In genomic region chr13:37960427-37960826, GRCh38 we compare ENCODE assay signal across 16 cellular contexts.
DNase-seq lines count a peak whose midpoint lies in the region; ATAC-seq and TF ChIP-seq lines count a peak whose summit lies in the region.
"Had no signal": no experiment of that assay in that cellular context is flagged by ENCODE, and none has a peak within 500 bp of the region (broad histone marks: within the 10 kb centered on the region; RNA-seq: fewer than 3 reads in every experiment).

No MANE protein-coding gene starts in this region.

- no peaks in the 10 kb centered on the region for H3K36me3 ChIP-seq in adipocyte (ENCODE audit: control insufficient read depth, insufficient read depth, low read length, severe bottlenecking)
- H3K36me3 ChIP-seq: breast epithelium, esophagus squamous epithelium had no signal

- no peaks in the 10 kb centered on the region for H3K36me3 Mint-ChIP-seq in activated CD4-positive, alpha-beta T cell treated with anti-CD3 and anti-CD28 coated beads for 36 hours (ENCODE audit: low read depth)
- peaks cover 1% of the 10 kb centered on the region for H3K36me3 Mint-ChIP-seq in mesothelial cell of epicardium

- CTCF ChIA-PET in activated CD4-positive, alpha-beta T cell treated with anti-CD3 and anti-CD28 coated beads for 36 hours (lab: Charles Lee), result interaction anchor here (0.7 kb wide), 1 partner anchor 1466 kb away, joined by 3 read pairs; no protein-coding TSS in a partner anchor

- no peaks in the 10 kb centered on the region for H3K27me3 ChIP-seq in adipocyte (replicated peaks; ENCODE audit: control insufficient read depth, insufficient read depth, low read length)
- H3K27me3 ChIP-seq: breast epithelium, esophagus squamous epithelium, testis had no signal

- no peaks in the 10 kb centered on the region for H3K9me3 ChIP-seq in adipocyte (ENCODE audit: control insufficient read depth, low read length)
- H3K9me3 ChIP-seq: esophagus squamous epithelium, testis had no signal

- peak; percentile 26 for DNase-seq in D341Med (ENCODE audit: low spot score)
- DNase-seq in HFF-Myc (ENCODE audit: extremely low read depth, low read depth), result no peak
- DNase-seq in adipocyte (ENCODE audit: low read depth), result peak; percentile 1
- peak; percentile 14 for DNase-seq in iris pigment epithelial cell (ENCODE audit: low read depth)
- no peak for DNase-seq in activated CD4-positive, alpha-beta T cell treated with anti-CD3 and anti-CD28 coated beads for 36 hours
- DNase-seq in NCI-H1436 treated with DMSO at 0.1 percent for 48 hours (lab: John Stamatoyannopoulos, UW), result no peak
- no peak for DNase-seq in mesothelial cell of epicardium (ENCODE audit: low spot score in 2 of 2, unreplicated experiment in 2 of 2)
- no peak for DNase-seq in SIG-M5 (lab: John Stamatoyannopoulos, UW)
- DNase-seq: activated CD4-positive, CD25-positive, alpha-beta regulatory T cell treated with anti-CD3 and anti-CD28 coated beads, Interleukin-2, amount 50 U/mL, for 72 hours; activated T-cell treated with anti-CD3 and anti-CD28 coated beads, Interleukin-2, amount 50 U/mL, for 48 hours; DMS79; esophagus squamous epithelium; islet precursor cell; testis had no signal

- no peak overlapping the region for H3K4me3 Mint-ChIP-seq in activated CD4-positive, alpha-beta T cell treated with anti-CD3 and anti-CD28 coated beads for 36 hours
- no peak overlapping the region for H3K4me3 Mint-ChIP-seq in mesothelial cell of epicardium

- H3K4me1 Mint-ChIP-seq in activated CD4-positive, alpha-beta T cell treated with anti-CD3 and anti-CD28 coated beads for 36 hours, result no peaks in the 10 kb centered on the region
- H3K4me1 Mint-ChIP-seq in mesothelial cell of epicardium, result peaks cover 3% of the 10 kb centered on the region

- ATAC-seq in activated CD4-positive, alpha-beta T cell treated with anti-CD3 and anti-CD28 coated beads for 36 hours, result no peak
- ATAC-seq: Right ventricle myocardium inferior had no signal

- H3K4me1 ChIP-seq in adipocyte (ENCODE audit: control insufficient read depth, insufficient read depth, low read length), result no peaks in the 10 kb centered on the region
- H3K4me1 ChIP-seq: breast epithelium, esophagus squamous epithelium, testis had no signal

- H3K27ac Mint-ChIP-seq in activated CD4-positive, alpha-beta T cell treated with anti-CD3 and anti-CD28 coated beads for 36 hours, result no peak overlapping the region
- no peak overlapping the region for H3K27ac Mint-ChIP-seq in mesothelial cell of epicardium

- intact Hi-C loops in activated CD4-positive, alpha-beta T cell treated with anti-CD3 and anti-CD28 coated beads for 36 hours (cut with DNase I, micrococcal nuclease), result no loop called here

- peaks cover 2% of the 10 kb centered on the region for H3K9me3 Mint-ChIP-seq in activated CD4-positive, alpha-beta T cell treated with anti-CD3 and anti-CD28 coated beads for 36 hours (ENCODE audit: low read depth)
- H3K9me3 Mint-ChIP-seq in mesothelial cell of epicardium, result peaks cover 10% of the 10 kb centered on the region

- no peaks in the 10 kb centered on the region for H3K27me3 Mint-ChIP-seq in activated CD4-positive, alpha-beta T cell treated with anti-CD3 and anti-CD28 coated beads for 36 hours
- H3K27me3 Mint-ChIP-seq in mesothelial cell of epicardium (ENCODE audit: low read depth), result no peaks in the 10 kb centered on the region

- H3K9ac ChIP-seq in adipocyte (ENCODE audit: low read length), result no peak overlapping the region

- H3K4me3 ChIP-seq in HFF-Myc (replicated peaks; ENCODE audit: low read depth, low read length) (no peak overlapping the region), adipocyte (ENCODE audit: low read length) (no peak overlapping the region)
- H3K4me3 ChIP-seq: breast epithelium, esophagus squamous epithelium, testis had no signal

- POLR2A ChIA-PET in activated CD4-positive, alpha-beta T cell treated with anti-CD3 and anti-CD28 coated beads for 36 hours (lab: Charles Lee), result no interaction called here

- TF ChIP-seq CTCF in HFF-Myc (IDR thresholded peaks at IDR 0.05; ENCODE audit: low read depth, low read length, missing control alignments), result peak; percentile 14
- no peak for TF ChIP-seq CTCF in mesothelial cell of epicardium (IDR thresholded peaks at IDR 0.05; ENCODE audit: unreplicated experiment)

Comparison
In these comparisons a context has a peak if more than half of its experiments do, and no peak if none do; other contexts are left out.
1. DNase-seq: peak in D341Med (single experiment), adipocyte (single experiment) and iris pigment epithelial cell (single experiment); none in HFF-Myc (single experiment), activated CD4-positive, alpha-beta T cell treated with anti-CD3 and anti-CD28 coated beads for 36 hours (single experiment), NCI-H1436 treated with DMSO at 0.1 percent for 48 hours (single experiment), mesothelial cell of epicardium (0 of 2) and SIG-M5 (single experiment).